ENCODE assay signal across 11 cellular contexts in the genomic region with DNA sequence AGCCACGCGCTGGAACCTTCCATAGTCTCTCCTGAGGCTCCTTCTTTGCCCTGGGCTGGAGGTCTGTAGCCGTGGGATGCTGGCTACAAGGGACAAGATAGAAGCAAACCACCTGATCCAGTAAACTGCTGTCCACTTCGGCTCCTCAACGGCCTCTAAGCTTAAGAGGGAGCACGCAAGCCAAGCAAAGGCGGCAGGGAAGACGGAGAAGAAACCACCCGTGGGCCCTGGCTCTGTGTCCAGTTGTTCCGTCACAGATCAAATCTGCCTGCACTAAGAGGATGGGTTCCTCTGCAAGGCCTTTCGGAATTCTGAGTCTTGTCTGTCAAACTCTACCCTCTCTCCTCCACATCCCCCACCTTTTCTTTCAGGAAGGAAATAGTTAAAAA. TPM values are rescaled to one million over a fixed set of nuclear protein-coding genes. Genes with fewer than 3 reads are reported as not detected.
DNase-seq lines count a peak whose midpoint lies in the region; ATAC-seq, FAIRE-seq and TF ChIP-seq lines count a peak whose summit lies in the region.
"Had no signal": no experiment of that assay in that cellular context is flagged by ENCODE, and none has a peak within 500 bp of the region (broad histone marks: within the 10 kb centered on the region; RNA-seq: fewer than 3 reads in every experiment).

No MANE protein-coding gene starts in this region.

- H3K4me3 Mint-ChIP-seq in H9: peak overlapping the region; percentile 78 to 89
- H3K4me3 Mint-ChIP-seq in activated T-helper 17 cell treated with anti-CD3 and anti-CD28 coated beads, Interleukin-2, amount 50 U/mL, for 72 hours: no peak overlapping the region
- H3K4me3 Mint-ChIP-seq in CD14-positive monocyte: peak overlapping the region in 1 of 2 donors; percentile 70

- no peak overlapping the region for H3K18ac ChIP-seq in H9 (ENCODE audit: insufficient read length, low read depth, low read length)

- H3K4me2 ChIP-seq in H9 (ENCODE audit: insufficient read depth, insufficient read length, low read length): peak overlapping the region; percentile 69

- DNase-seq in H9 (peak; percentile 32), choroid plexus epithelial cell (ENCODE audit: low read depth) (peak; percentile 33), iPS-NIHi7 (ENCODE audit: extremely low spot score) (peak; percentile 11), NCI-H2107 (lab: John Stamatoyannopoulos, UW) (no peak), kidney (no peak), CD14-positive monocyte (ENCODE audit: low spot score) (no peak)
- DNase-seq: colonic mucosa, T-helper 1 cell had no signal

- H4K8ac ChIP-seq in H9 (replicated peaks; ENCODE audit: insufficient read length, low read depth, low read length): no peak overlapping the region

- no peak overlapping the region for H3K9ac ChIP-seq in H9 (ENCODE audit: extremely low read depth, insufficient read length, low read length)
- peak overlapping the region in 1 of 2 donors; percentile 34 for H3K9ac ChIP-seq in kidney (ENCODE audit: low read length in 2 of 2)

- H2AK5ac ChIP-seq in H9 (ENCODE audit: insufficient read length, low read length): no peak overlapping the region

- no peaks in the 10 kb centered on the region for H3K36me3 Mint-ChIP-seq in H9 (ENCODE audit: insufficient read depth in 1 of 3, low read depth in 3 of 3)
- no peaks in the 10 kb centered on the region for H3K36me3 Mint-ChIP-seq in activated T-helper 17 cell treated with anti-CD3 and anti-CD28 coated beads, Interleukin-2, amount 50 U/mL, for 72 hours (ENCODE audit: low read depth)
- no peaks in the 10 kb centered on the region for H3K36me3 Mint-ChIP-seq in CD14-positive monocyte

- peaks cover 13% of the 10 kb centered on the region; the same call in 1 of the 2 replicates for H3K27me3 ChIP-seq in H9 (ENCODE audit: insufficient read depth, low read length)

- H2BK15ac ChIP-seq in H9 (ENCODE audit: low read depth, low read length): no peak overlapping the region

- H3K23ac ChIP-seq in H9 (ENCODE audit: insufficient read length, low read depth, low read length): no peak overlapping the region

- peak overlapping the region; percentile 69 for H3K4me3 ChIP-seq in choroid plexus epithelial cell (ENCODE audit: low read depth, low read length)
- peak overlapping the region; percentile 44 to 54 (median 51) for H3K4me3 ChIP-seq in skin epidermis
- peak overlapping the region in 1 of 2 donors; percentile 43 for H3K4me3 ChIP-seq in kidney (ENCODE audit: low read length in 2 of 2)

- H3K14ac ChIP-seq in H9 (ENCODE audit: insufficient read depth, low read length): no peak overlapping the region

- no peak overlapping the region for H3K56ac ChIP-seq in H9 (ENCODE audit: insufficient read length, low read depth, low read length)

- no peak overlapping the region for H2BK5ac ChIP-seq in H9 (ENCODE audit: insufficient read length, low read length)

- no peak overlapping the region for H2BK12ac ChIP-seq in H9 (ENCODE audit: insufficient read length, low read depth, low read length)

- H3K9me3 ChIP-seq in H9 (ENCODE audit: control insufficient read depth, low read depth, low read length): no peaks in the 10 kb centered on the region
- H3K9me3 ChIP-seq in kidney (ENCODE audit: control insufficient read depth in 1 of 2, low read length in 2 of 2): no peaks in the 10 kb centered on the region
- H3K9me3 ChIP-seq: colonic mucosa had no signal

- intact Hi-C loops in kidney (cut with DNase I): no loop called here
- intact Hi-C loops in CD14-positive monocyte (cut with micrococcal nuclease): no loop called here

- H3K4ac ChIP-seq in H9 (ENCODE audit: low read depth, low read length): no peak overlapping the region

- H3T11ph ChIP-seq in H9 (ENCODE audit: low read length): no peak overlapping the region

- no peak overlapping the region for H3K27ac Mint-ChIP-seq in H9
- H3K27ac Mint-ChIP-seq in activated T-helper 17 cell treated with anti-CD3 and anti-CD28 coated beads, Interleukin-2, amount 50 U/mL, for 72 hours: no peak overlapping the region
- H3K27ac Mint-ChIP-seq in CD14-positive monocyte: no peak overlapping the region

- H3K4me1 ChIP-seq in H9 (ENCODE audit: insufficient read depth, low read length) (peaks cover 2% of the 10 kb centered on the region; the same call in 1 of the 2 replicates), kidney (ENCODE audit: control insufficient read depth in 1 of 2, insufficient read depth in 1 of 2, low read depth in 1 of 2, low read length in 2 of 2) (no peaks in the 10 kb centered on the region)
- H3K4me1 ChIP-seq: colonic mucosa had no signal

- WGBS in H9 (ENCODE audit: extremely low coverage, insufficient read length, low lambda C conversion rate): no CpG with 5 or more reads among the region's 11 CpGs

- ATAC-seq in activated T-helper 17 cell treated with anti-CD3 and anti-CD28 coated beads, Interleukin-2, amount 50 U/mL, for 72 hours (replicated peaks): no peak

- H2BK120ac ChIP-seq in H9 (ENCODE audit: low read depth, low read length, poor library complexity, severe bottlenecking): no peak overlapping the region

- H3K79me1 ChIP-seq in H9 (ENCODE audit: insufficient read depth, low read depth, low read length, poor library complexity, severe bottlenecking): no peaks in the 10 kb centered on the region

- H3K36me3 ChIP-seq in kidney (ENCODE audit: control insufficient read depth in 1 of 2, insufficient read depth in 2 of 2, low read length in 2 of 2): no peaks in the 10 kb centered on the region
- H3K36me3 ChIP-seq: colonic mucosa had no signal

- no peak for FAIRE-seq in kidney (lab: Jason Lieb, UNC)
- FAIRE-seq: H54 had no signal

- H3K27ac ChIP-seq in H9 (ENCODE audit: insufficient read length, low read depth, low read length): no peak overlapping the region
- H3K27ac ChIP-seq in skin epidermis: peak overlapping the region in 15 of 21 experiments; percentile 52 to 84 (median 76)
- H3K27ac ChIP-seq in kidney (ENCODE audit: low read depth in 2 of 2, low read length in 2 of 2): peak overlapping the region in 1 of 2 donors; percentile 22
- H3K27ac ChIP-seq: colonic mucosa had no signal

- H3K9me3 Mint-ChIP-seq in H9: no peaks in the 10 kb centered on the region
- H3K9me3 Mint-ChIP-seq in activated T-helper 17 cell treated with anti-CD3 and anti-CD28 coated beads, Interleukin-2, amount 50 U/mL, for 72 hours: no peaks in the 10 kb centered on the region
- H3K9me3 Mint-ChIP-seq in CD14-positive monocyte: peaks cover 3 to 17% (median 14%) of the 10 kb centered on the region in 7 donors

- no peaks in the 10 kb centered on the region; the same call in 1 of the 2 replicates for H3K79me2 ChIP-seq in H9 (ENCODE audit: insufficient read depth, low read length)

- no peak overlapping the region for H2AFZ ChIP-seq in H9 (ENCODE audit: low read length)

- no peak overlapping the region for H4K91ac ChIP-seq in H9 (ENCODE audit: insufficient read length, low read depth, low read length)

- peaks cover 43% of the 10 kb centered on the region for H3K27me3 Mint-ChIP-seq in H9 (ENCODE audit: low read depth)
- peaks cover 31% of the 10 kb centered on the region for H3K27me3 Mint-ChIP-seq in activated T-helper 17 cell treated with anti-CD3 and anti-CD28 coated beads, Interleukin-2, amount 50 U/mL, for 72 hours
- H3K27me3 Mint-ChIP-seq in CD14-positive monocyte (ENCODE audit: low read depth in 3 of 3): peaks cover 5 to 27% (median 22%) of the 10 kb centered on the region in 3 donors

- TF ChIP-seq CTCF in H9 (conservative IDR thresholded peaks at IDR 0.05): no peak
- TF ChIP-seq CTCF in choroid plexus epithelial cell (conservative IDR thresholded peaks at IDR 0.05; ENCODE audit: low read depth, low read length): no peak
- TF ChIP-seq CTCF in kidney (IDR thresholded peaks at IDR 0.05; ENCODE audit: borderline replicate concordance, extremely low read depth, insufficient read depth): no peak
- TF ChIP-seq CTCF in CD14-positive monocyte (IDR thresholded peaks at IDR 0.05): no peak

- no peak overlapping the region for H4K5ac ChIP-seq in H9 (ENCODE audit: insufficient read length, low read depth, low read length)

- H3K4me1 Mint-ChIP-seq in H9: peaks cover 12 to 17% of the 10 kb centered on the region in 2 experiments; a peak in 3 of 4 replicates
- H3K4me1 Mint-ChIP-seq in activated T-helper 17 cell treated with anti-CD3 and anti-CD28 coated beads, Interleukin-2, amount 50 U/mL, for 72 hours: no peaks in the 10 kb centered on the region
- H3K4me1 Mint-ChIP-seq in CD14-positive monocyte: no peaks in the 10 kb centered on the region

- no peaks in the 10 kb centered on the region for H4K20me1 ChIP-seq in H9 (ENCODE audit: control insufficient read depth, insufficient read depth, insufficient read length)

- H2BK20ac ChIP-seq in H9 (ENCODE audit: low read depth, low read length, poor library complexity, severe bottlenecking): no peak overlapping the region

- peaks cover 9% of the 10 kb centered on the region for H3K23me2 ChIP-seq in H9 (ENCODE audit: insufficient read length, low read depth, low read length, poor library complexity, severe bottlenecking)

RNA-seq across cellular contexts. Expression of gene EDNRA, which starts 0.4 kb away (rescaled TPM):
- total RNA-seq in H9 (2021) (0.75 and 1.6 TPM in 2 replicates), kidney (8.1 TPM)
- polyA plus RNA-seq in kidney (ENCODE audit: insufficient read depth, low read depth, low replicate concordance) (3.2 TPM), CD14-positive monocyte (not detected)
- total RNA-seq in activated T-helper 17 cell treated with anti-CD3 and anti-CD28 coated beads, Interleukin-2, amount 50 U/mL, for 72 hours: not detected

Comparison
In these comparisons a context has a peak if more than half of its experiments do, and no peak if none do; other contexts are left out.
1. DNase-seq: peak in H9 (single experiment), choroid plexus epithelial cell (single experiment) and iPS-NIHi7 (single experiment); none in NCI-H2107 (single experiment), kidney (single experiment) and CD14-positive monocyte (single experiment).